Comparison of ENCODE assay signal across 14 cellular contexts in the genomic region with DNA sequence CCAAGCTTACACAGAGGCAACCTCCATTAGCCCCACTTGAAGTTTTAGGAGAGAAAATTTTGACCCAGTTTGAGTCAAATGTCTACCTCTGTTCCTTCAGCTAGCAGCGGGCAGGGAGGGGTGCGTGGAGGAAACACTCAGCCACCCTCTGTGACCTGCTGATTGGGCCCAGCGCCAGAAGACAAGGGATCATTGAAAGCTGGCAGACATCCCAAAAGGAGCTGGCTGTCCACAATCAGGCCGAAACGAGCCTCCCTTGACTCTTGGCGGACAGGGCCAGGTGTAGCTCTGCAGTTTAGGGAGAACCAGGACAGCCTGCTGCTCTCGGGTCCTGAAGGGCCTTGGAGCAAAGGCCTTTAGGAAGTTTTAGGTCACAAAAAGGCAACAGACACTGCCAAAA. TPM values are rescaled to one million over a fixed set of nuclear protein-coding genes. Genes with fewer than 3 reads are reported as not detected.
A peak's percentile ranks its signal among the peaks of the same experiment; 100 is the strongest.
DNase-seq lines count a peak whose midpoint lies in the region; ATAC-seq and TF ChIP-seq lines count a peak whose summit lies in the region.
"Had no signal": no experiment of that assay in that cellular context is flagged by ENCODE, and none has a peak within 500 bp of the region (broad histone marks: within the 10 kb centered on the region; RNA-seq: fewer than 3 reads in every experiment).

No MANE protein-coding gene starts in this region.

- H2AFZ ChIP-seq in GM23338: no peak overlapping the region

- no peak overlapping the region for H3K4me2 ChIP-seq in GM23338

- H3K9me2 ChIP-seq in GM23338 (ENCODE audit: insufficient read depth): no peaks in the 10 kb centered on the region

- no peaks in the 10 kb centered on the region for H3K9me3 ChIP-seq in RWPE2 (ENCODE audit: severe bottlenecking)
- H3K9me3 ChIP-seq in right atrium auricular region: no peaks in the 10 kb centered on the region

- H3K4me1 ChIP-seq in GM23338 (ENCODE audit: insufficient read depth) (no peaks in the 10 kb centered on the region), RWPE2 (ENCODE audit: insufficient read depth, poor library complexity, severe bottlenecking) (no peaks in the 10 kb centered on the region), right atrium auricular region (peaks cover 0 to 8% of the 10 kb centered on the region in 2 donors)

- H3F3A ChIP-seq in GM23338 (replicated peaks; ENCODE audit: low read depth): no peaks in the 10 kb centered on the region; the same call in 1 of the 2 replicates

- H3K27me3 Mint-ChIP-seq in GM23338 (ENCODE audit: insufficient read depth, low read depth, poor library complexity): peaks cover 3% of the 10 kb centered on the region
- H3K27me3 Mint-ChIP-seq in glutamatergic neuron (ENCODE audit: unreplicated experiment): no peaks in the 10 kb centered on the region

- DNase-seq in GM23338 (ENCODE audit: low spot score): no peak
- no peak for DNase-seq in RWPE2 (ENCODE audit: low spot score)
- peak; percentile 75 for DNase-seq in right atrium auricular region (ENCODE audit: low spot score)
- peak; percentile 86 for DNase-seq in posterior vena cava (ENCODE audit: low spot score)
- DNase-seq in NAMALWA (ENCODE audit: low spot score): no peak
- DNase-seq in glutamatergic neuron: no peak
- DNase-seq in activated effector memory CD4-positive, alpha-beta T cell treated with anti-CD3 and anti-CD28 coated beads, Interleukin-2, amount 50 U/mL, for 16 hours: no peak
- DNase-seq: activated CD4-positive, alpha-beta T cell treated with anti-CD3 and anti-CD28 coated beads for 48 hours; mesenchymal stem cell; NCI-H2171; stimulated activated CD4-positive, alpha-beta T cell treated with anti-CD3 and anti-CD28 coated beads, Interleukin-2, amount 100 ng/mL, for 48 hours had no signal

- no peaks in the 10 kb centered on the region for H3K79me2 ChIP-seq in GM23338 (replicated peaks; ENCODE audit: insufficient read depth)

- intact Hi-C loops in posterior vena cava (cut with DNase I): no loop called here

- H3K36me3 ChIP-seq in GM23338 (ENCODE audit: insufficient read depth) (peaks cover 11% of the 10 kb centered on the region), RWPE2 (ENCODE audit: low read depth) (peaks cover 24% of the 10 kb centered on the region), right atrium auricular region (peaks cover 16% of the 10 kb centered on the region)

- peaks cover 53% of the 10 kb centered on the region for H3K36me3 Mint-ChIP-seq in GM23338 (ENCODE audit: low read depth)
- no peaks in the 10 kb centered on the region for H3K36me3 Mint-ChIP-seq in glutamatergic neuron (ENCODE audit: unreplicated experiment)

- H3K27ac ChIP-seq in GM23338 (ENCODE audit: low read depth) (no peak overlapping the region; the same call in 1 of the 2 replicates), RWPE2 (ENCODE audit: poor library complexity, severe bottlenecking) (no peak overlapping the region), right atrium auricular region (no peak overlapping the region)

- H3K4me3 ChIP-seq in GM23338 (no peak overlapping the region), RWPE2 (ENCODE audit: severe bottlenecking) (no peak overlapping the region), right atrium auricular region (no peak overlapping the region)

- H3K4me1 Mint-ChIP-seq in GM23338 (no peaks in the 10 kb centered on the region), glutamatergic neuron (ENCODE audit: low read depth, unreplicated experiment) (peaks cover 8% of the 10 kb centered on the region)
- H3K4me1 Mint-ChIP-seq: activated T-helper 17 cell treated with anti-CD3 and anti-CD28 coated beads, Interleukin-2, amount 50 U/mL, for 72 hours; stimulated activated memory B cell treated with anti-CD40 and anti-IgM and Interleukin-4, amounts not matched to agents 10 μg/mL and 1 μg/mL and 100 μg/mL, for 72 hours had no signal

- H3K9me3 Mint-ChIP-seq in GM23338: peaks cover 29% of the 10 kb centered on the region
- H3K9me3 Mint-ChIP-seq in glutamatergic neuron (ENCODE audit: unreplicated experiment): peaks cover 3% of the 10 kb centered on the region
- H3K9me3 Mint-ChIP-seq: activated T-helper 17 cell treated with anti-CD3 and anti-CD28 coated beads, Interleukin-2, amount 50 U/mL, for 72 hours; stimulated activated memory B cell treated with anti-CD40 and anti-IgM and Interleukin-4, amounts not matched to agents 10 μg/mL and 1 μg/mL and 100 μg/mL, for 72 hours had no signal

- TF ChIP-seq CTCF in GM23338 (conservative IDR thresholded peaks at IDR 0.05; ENCODE audit: low read depth in 2 of 2) (no peak), RWPE2 (IDR thresholded peaks at IDR 0.05; ENCODE audit: poor library complexity, severe bottlenecking) (no peak), right atrium auricular region (IDR thresholded peaks at IDR 0.05) (no peak), glutamatergic neuron (IDR thresholded peaks at IDR 0.05; ENCODE audit: partially characterized antibody, unreplicated experiment) (no peak)

- H3K27ac Mint-ChIP-seq in GM23338: no peak overlapping the region
- no peak overlapping the region for H3K27ac Mint-ChIP-seq in glutamatergic neuron (ENCODE audit: unreplicated experiment)
- H3K27ac Mint-ChIP-seq: activated T-helper 17 cell treated with anti-CD3 and anti-CD28 coated beads, Interleukin-2, amount 50 U/mL, for 72 hours; stimulated activated memory B cell treated with anti-CD40 and anti-IgM and Interleukin-4, amounts not matched to agents 10 μg/mL and 1 μg/mL and 100 μg/mL, for 72 hours had no signal

- H4K20me1 ChIP-seq in GM23338 (replicated peaks; ENCODE audit: insufficient read depth): no peaks in the 10 kb centered on the region

- ATAC-seq in GM23338: 0 out of 3 replicates have a peak, but pooled peaks have one; percentile 21
- peak; percentile 27; the same call in 1 of the 3 replicates for ATAC-seq in RWPE2 (ENCODE audit: low read depth)
- no peak for ATAC-seq in activated CD4-positive, CD25-positive, alpha-beta regulatory T cell treated with anti-CD3 and anti-CD28 coated beads, Interleukin-2, amount 50 U/mL, for 24 hours
- ATAC-seq: activated T-helper 17 cell treated with anti-CD3 and anti-CD28 coated beads, Interleukin-2, amount 50 U/mL, for 72 hours; stimulated activated memory B cell treated with anti-CD40 and anti-IgM and Interleukin-4, amounts not matched to agents 10 μg/mL and 1 μg/mL and 100 μg/mL, for 72 hours had no signal

- H3K27me3 ChIP-seq in GM23338 (ENCODE audit: insufficient read depth) (no peaks in the 10 kb centered on the region), RWPE2 (ENCODE audit: insufficient read depth, poor library complexity, severe bottlenecking) (no peaks in the 10 kb centered on the region), right atrium auricular region (no peaks in the 10 kb centered on the region)

- no peak overlapping the region for H3K4me3 Mint-ChIP-seq in GM23338
- H3K4me3 Mint-ChIP-seq in glutamatergic neuron (ENCODE audit: unreplicated experiment): no peak overlapping the region
- H3K4me3 Mint-ChIP-seq: activated T-helper 17 cell treated with anti-CD3 and anti-CD28 coated beads, Interleukin-2, amount 50 U/mL, for 72 hours; stimulated activated memory B cell treated with anti-CD40 and anti-IgM and Interleukin-4, amounts not matched to agents 10 μg/mL and 1 μg/mL and 100 μg/mL, for 72 hours had no signal

TF ChIP-seq in GM23338, 12 proteins besides CTCF, POLR2A, EP300 and RAD21 (continues in another document):
- no peak for TF ChIP-seq CREB1 (CRISPR knock-in tag; IDR thresholded peaks at IDR 0.05; ENCODE audit: low read depth)
- no peak for TF ChIP-seq EZH2phosphoT487 (IDR thresholded peaks at IDR 0.05; ENCODE audit: unreplicated experiment)
- TF ChIP-seq ZNF331 (CRISPR knock-in tag; IDR thresholded peaks at IDR 0.05; ENCODE audit: low read depth): no peak
- no peak for TF ChIP-seq NANOG (IDR thresholded peaks at IDR 0.05; ENCODE audit: borderline replicate concordance)

RNA-seq across cellular contexts. Expression of gene CD9, which starts 41.3 kb away (rescaled TPM):
- total RNA-seq in GM23338 (2014; rRNA removed; shearing (Covaris generic)): 222 and 227 TPM in 2 replicates
- polyA plus RNA-seq in GM23338 (2016; fragmentation: Nextera tagmentation; extraction: Ambion mirVana): 250 and 251 TPM in 2 replicates
- total RNA-seq in right atrium auricular region (100 to 1,000 TPM; 126 to 230 TPM), posterior vena cava (100 to 1,000 TPM; 248 to 281 TPM), glutamatergic neuron (ENCODE audit: unreplicated experiment) (17.6 TPM)

Comparison
In these comparisons a context has a peak if more than half of its experiments do, and no peak if none do; other contexts are left out.
1. ATAC-seq: peak in GM23338 (single experiment) and RWPE2 (single experiment); none in activated CD4-positive, CD25-positive, alpha-beta regulatory T cell treated with anti-CD3 and anti-CD28 coated beads, Interleukin-2, amount 50 U/mL, for 24 hours (0 of 2).
2. DNase-seq: peak in right atrium auricular region (single experiment) and posterior vena cava (single experiment); none in GM23338 (single experiment), RWPE2 (single experiment), NAMALWA (single experiment), glutamatergic neuron (single experiment) and activated effector memory CD4-positive, alpha-beta T cell treated with anti-CD3 and anti-CD28 coated beads, Interleukin-2, amount 50 U/mL, for 16 hours (single experiment).